17 cellular contexts compared by ENCODE assay signal in genomic region chr17:33905338-33905800, GRCh38.
"Had no signal": no experiment of that assay in that cellular context is flagged by ENCODE, and none has a peak within 500 bp of the region (broad histone marks: within the 10 kb centered on the region; RNA-seq: fewer than 3 reads in every experiment).

No MANE protein-coding gene starts in this region.

- ATAC-seq: esophagus mucosa; gastroesophageal sphincter; heart left ventricle; left lobe of liver; naive thymus-derived CD4-positive, alpha-beta T cell; stimulated activated naive B cell treated with anti-CD40 and anti-IgM and Interleukin-4, amounts not matched to agents 10 μg/mL and 1 μg/mL and 100 μg/mL, for 72 hours had no signal

- DNase-seq: dorsolateral prefrontal cortex; effector CD4-positive, alpha-beta T cell; foreskin fibroblast; heart left ventricle; hippocampal formation; immature natural killer cell; midbrain; naive thymus-derived CD4-positive, alpha-beta T cell; right lobe of liver; small intestine; stimulated activated CD4-positive, alpha-beta T cell treated with anti-CD3 and anti-CD28 coated beads, Interleukin-15, amount 100 ng/mL, for 24 hours; stimulated activated CD4-positive, alpha-beta T cell treated with anti-CD3 and anti-CD28 coated beads, Interleukin-2, amount 100 ng/mL, for 48 hours; stimulated activated naive B cell treated with anti-CD40 and anti-IgM and Interleukin-4, amounts not matched to agents 10 μg/mL and 1 μg/mL and 100 μg/mL, for 72 hours; upper lobe of left lung had no signal
